In the genomic region with DNA sequence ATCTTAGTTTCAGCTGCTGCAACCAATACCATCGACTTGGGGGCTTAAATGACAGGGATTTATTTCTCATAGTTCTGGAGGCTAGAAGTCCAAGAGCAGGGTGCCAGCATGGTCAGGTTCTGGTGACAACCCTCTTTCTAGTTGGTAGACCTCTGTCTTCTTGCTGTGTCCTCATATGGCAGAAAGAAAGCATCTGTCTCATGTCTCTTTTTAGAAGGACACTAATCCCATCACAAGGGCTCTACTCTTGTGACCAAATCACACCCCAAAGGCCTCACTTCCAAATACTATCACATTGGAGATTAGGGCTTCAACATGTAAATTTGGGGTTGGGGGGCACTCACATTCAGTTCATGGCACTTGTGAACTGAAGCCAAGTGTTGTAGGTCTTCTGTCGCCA, we compare ENCODE assay signal across 23 cellular contexts.
"Had no signal": no experiment of that assay in that cellular context is flagged by ENCODE, and none has a peak within 500 bp of the region (broad histone marks: within the 10 kb centered on the region; RNA-seq: fewer than 3 reads in every experiment).

No MANE protein-coding gene starts in this region.

- H3K27ac Mint-ChIP-seq: T-cell had no signal

- H3K4me3 ChIP-seq: MG63 had no signal

- H3K9me3 Mint-ChIP-seq: T-cell had no signal

- H3K9ac ChIP-seq: SK-N-SH had no signal

- H3K9me3 ChIP-seq: MG63, SK-N-SH had no signal

- DNase-seq: IMR-90, Karpas-422, KG1, MG63, NCI-H1092, NCI-H1105 treated with DMSO at 0.1 percent for 48 hours, NCI-H1417 treated with DMSO at 0.1 percent for 48 hours, NCI-H146, NCI-H187, NCI-H2029, NCI-H2081 treated with DMSO at 0.1 percent for 48 hours, NCI-H2171, NCI-H345, NCI-H446 treated with DMSO at 0.1 percent for 48 hours, NCI-H510A treated with DMSO at 0.1 percent for 48 hours, NCI-H526, Right ventricle myocardium superior, RPMI8226, SIG-M5, SK-N-SH, SW 1271, T-cell had no signal

- ATAC-seq: HepG2, T-cell had no signal

- H3K27me3 ChIP-seq: MG63 had no signal

- H3K4me3 Mint-ChIP-seq: T-cell had no signal

- H3K4me2 ChIP-seq: SK-N-SH had no signal

- H3K36me3 Mint-ChIP-seq: T-cell had no signal

- H3K36me3 ChIP-seq: MG63 had no signal
